ENCODE assay signal across 8 cellular contexts in the genomic region with DNA sequence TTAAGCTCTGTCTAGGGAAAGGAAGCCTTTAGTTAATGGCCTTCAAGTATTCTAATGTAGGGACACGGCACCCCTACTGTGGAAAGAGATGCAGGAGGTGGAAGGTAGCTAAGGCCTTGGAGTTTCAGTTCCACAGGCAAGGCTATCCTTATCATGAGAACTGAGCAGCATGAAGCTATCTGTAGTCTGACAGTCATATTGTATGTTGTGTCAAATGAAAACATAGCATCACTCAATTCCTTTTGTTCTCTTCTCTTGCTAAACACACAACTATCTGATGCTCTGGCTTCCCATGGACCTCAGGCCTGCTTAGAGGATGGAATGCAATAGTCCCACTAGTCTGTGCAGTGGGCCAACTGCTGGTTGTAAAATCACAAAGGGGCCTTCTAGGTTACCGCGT.
"Had no signal": no experiment of that assay in that cellular context is flagged by ENCODE, and none has a peak within 500 bp of the region (broad histone marks: within the 10 kb centered on the region; RNA-seq: fewer than 3 reads in every experiment).

No MANE protein-coding gene starts in this region.

- DNase-seq: GM23248, H9, HCEC 1CT, IMR-90 had no signal

- H3K4me3 ChIP-seq: GM23248, K562 had no signal

- FAIRE-seq: H1, H54, HTR-8/SVneo, K562 had no signal

- H3K27ac ChIP-seq: GM23248 had no signal

- H3K9ac ChIP-seq: GM23248 had no signal
